ENCODE assay signal across 1 cellular context in the genomic region with DNA sequence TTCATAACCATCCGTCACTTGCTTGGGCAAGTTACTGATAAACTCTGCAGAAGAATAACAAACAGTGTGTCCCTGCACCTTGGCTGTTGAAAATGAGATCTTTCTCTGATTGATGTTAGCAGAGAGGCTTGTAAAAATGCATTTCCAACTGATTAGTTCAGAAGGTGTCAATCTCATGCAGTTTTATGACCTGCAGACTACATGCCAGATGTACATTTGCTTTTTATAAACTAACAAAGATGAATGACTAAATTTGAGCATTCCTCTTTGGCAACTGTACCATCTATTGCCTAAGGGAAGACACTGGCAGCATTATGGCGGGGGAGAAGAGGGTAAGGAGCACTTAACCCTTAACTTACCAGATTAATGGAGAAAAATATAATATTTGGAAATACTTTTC.
TF ChIP-seq lines count a peak whose summit lies in the region.

No MANE protein-coding gene starts in this region.

TF ChIP-seq in HEK293, 187 proteins besides CTCF, POLR2A, EP300 and RAD21 (continued from another document and continues in another):
- TF ChIP-seq, protein P1, sequence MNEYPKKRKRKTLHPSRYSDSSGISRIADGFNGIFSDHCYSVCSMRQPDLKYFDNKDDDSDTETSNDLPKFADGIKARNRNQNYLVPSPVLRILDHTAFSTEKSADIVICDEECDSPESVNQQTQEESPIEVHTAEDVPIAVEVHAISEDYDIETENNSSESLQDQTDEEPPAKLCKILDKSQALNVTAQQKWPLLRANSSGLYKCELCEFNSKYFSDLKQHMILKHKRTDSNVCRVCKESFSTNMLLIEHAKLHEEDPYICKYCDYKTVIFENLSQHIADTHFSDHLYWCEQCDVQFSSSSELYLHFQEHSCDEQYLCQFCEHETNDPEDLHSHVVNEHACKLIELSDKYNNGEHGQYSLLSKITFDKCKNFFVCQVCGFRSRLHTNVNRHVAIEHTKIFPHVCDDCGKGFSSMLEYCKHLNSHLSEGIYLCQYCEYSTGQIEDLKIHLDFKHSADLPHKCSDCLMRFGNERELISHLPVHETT (tag by site-specific recombination; IDR thresholded peaks at IDR 0.05): no peak
- TF ChIP-seq ZNF184 (tag by site-specific recombination; IDR thresholded peaks at IDR 0.05) (no peak), ZNF555 (tag by site-specific recombination; conservative IDR thresholded peaks at IDR 0.05) (no peak), ZNF138 (tag by site-specific recombination; IDR thresholded peaks at IDR 0.05; ENCODE audit: borderline replicate concordance) (no peak), WT1 (tag by site-specific recombination; IDR thresholded peaks at IDR 0.05) (no peak), RBAK (tag by site-specific recombination; IDR thresholded peaks at IDR 0.05) (no peak), ZNF24 (tag by site-specific recombination; IDR thresholded peaks at IDR 0.05) (no peak), ZNF677 (tag by site-specific recombination; IDR thresholded peaks at IDR 0.05) (no peak), ZNF416 (tag by site-specific recombination; IDR thresholded peaks at IDR 0.05) (no peak), ZNF121 (tag by site-specific recombination; IDR thresholded peaks at IDR 0.05) (no peak), KLF7 (tag by site-specific recombination; IDR thresholded peaks at IDR 0.05; ENCODE audit: borderline replicate concordance) (no peak), ZNF266 (tag by site-specific recombination; IDR thresholded peaks at IDR 0.05; ENCODE audit: low read depth) (no peak), SP7 (tag by site-specific recombination; IDR thresholded peaks at IDR 0.05) (no peak), ZNF354C (tag by site-specific recombination; IDR thresholded peaks at IDR 0.05; ENCODE audit: borderline replicate concordance, low read depth) (no peak), ZNF423 (tag by site-specific recombination; IDR thresholded peaks at IDR 0.05) (0 out of 2 replicates have a peak, but pooled peaks have one; percentile 16), BCL11B (tag by site-specific recombination; IDR thresholded peaks at IDR 0.05; ENCODE audit: low read depth) (no peak), ZIC2 (tag by site-specific recombination; IDR thresholded peaks at IDR 0.05) (peak; percentile 83), TCF7L2 (IDR thresholded peaks at IDR 0.05; ENCODE audit: borderline replicate concordance, low read depth, low read length) (peak; percentile 22; the same call in 1 of the 2 replicates), ZNF23 (tag by site-specific recombination; IDR thresholded peaks at IDR 0.05; ENCODE audit: borderline replicate concordance) (no peak), ZNF335 (tag by site-specific recombination; conservative IDR thresholded peaks at IDR 0.05) (no peak), ZNF248 (tag by site-specific recombination; IDR thresholded peaks at IDR 0.05) (no peak), GLI4 (tag by site-specific recombination; IDR thresholded peaks at IDR 0.05) (no peak), ZNF132 (tag by site-specific recombination; IDR thresholded peaks at IDR 0.05; ENCODE audit: borderline replicate concordance) (no peak), ZNF626 (tag by site-specific recombination; IDR thresholded peaks at IDR 0.05) (no peak), ZNF747 (tag by site-specific recombination; IDR thresholded peaks at IDR 0.05) (no peak), ZNF768 (tag by site-specific recombination; IDR thresholded peaks at IDR 0.05) (no peak), ZFP37 (tag by site-specific recombination; IDR thresholded peaks at IDR 0.05) (no peak), ZNF37A (tag by site-specific recombination; IDR thresholded peaks at IDR 0.05) (no peak), ZXDB (tag by site-specific recombination; IDR thresholded peaks at IDR 0.05) (peak; percentile 63; the same call in 1 of the 2 replicates), ZNF76 (tag by site-specific recombination; IDR thresholded peaks at IDR 0.05; ENCODE audit: borderline replicate concordance, low read depth) (no peak), ZNF221 (tag by site-specific recombination; IDR thresholded peaks at IDR 0.05; ENCODE audit: borderline replicate concordance) (no peak), ZNF394 (tag by site-specific recombination; IDR thresholded peaks at IDR 0.05; ENCODE audit: borderline replicate concordance) (no peak), YY1 (tag by site-specific recombination; IDR thresholded peaks at IDR 0.05) (peak; percentile 46; the same call in 1 of the 2 replicates), ZFP69B (tag by site-specific recombination; IDR thresholded peaks at IDR 0.05) (no peak), KLF16 (tag by site-specific recombination; IDR thresholded peaks at IDR 0.05) (no peak), ZBTB48 (tag by site-specific recombination; IDR thresholded peaks at IDR 0.05) (no peak), HOXD13 (CRISPR knock-in tag; IDR thresholded peaks at IDR 0.05; ENCODE audit: borderline replicate concordance) (peak; percentile 54; the same call in 1 of the 2 replicates), ZNF670 (tag by site-specific recombination; IDR thresholded peaks at IDR 0.05; ENCODE audit: low read depth) (no peak), ZNF311 (tag by site-specific recombination; IDR thresholded peaks at IDR 0.05; ENCODE audit: borderline replicate concordance) (no peak)
- TF ChIP-seq, protein P2, sequence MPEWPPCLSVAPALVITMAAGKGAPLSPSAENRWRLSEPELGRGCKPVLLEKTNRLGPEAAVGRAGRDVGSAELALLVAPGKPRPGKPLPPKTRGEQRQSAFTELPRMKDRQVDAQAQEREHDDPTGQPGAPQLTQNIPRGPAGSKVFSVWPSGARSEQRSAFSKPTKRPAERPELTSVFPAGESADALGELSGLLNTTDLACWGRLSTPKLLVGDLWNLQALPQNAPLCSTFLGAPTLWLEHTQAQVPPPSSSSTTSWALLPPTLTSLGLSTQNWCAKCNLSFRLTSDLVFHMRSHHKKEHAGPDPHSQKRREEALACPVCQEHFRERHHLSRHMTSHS (tag by site-specific recombination; IDR thresholded peaks at IDR 0.05): peak; percentile 53; the same call in 1 of the 2 replicates
- TF ChIP-seq, protein P3, sequence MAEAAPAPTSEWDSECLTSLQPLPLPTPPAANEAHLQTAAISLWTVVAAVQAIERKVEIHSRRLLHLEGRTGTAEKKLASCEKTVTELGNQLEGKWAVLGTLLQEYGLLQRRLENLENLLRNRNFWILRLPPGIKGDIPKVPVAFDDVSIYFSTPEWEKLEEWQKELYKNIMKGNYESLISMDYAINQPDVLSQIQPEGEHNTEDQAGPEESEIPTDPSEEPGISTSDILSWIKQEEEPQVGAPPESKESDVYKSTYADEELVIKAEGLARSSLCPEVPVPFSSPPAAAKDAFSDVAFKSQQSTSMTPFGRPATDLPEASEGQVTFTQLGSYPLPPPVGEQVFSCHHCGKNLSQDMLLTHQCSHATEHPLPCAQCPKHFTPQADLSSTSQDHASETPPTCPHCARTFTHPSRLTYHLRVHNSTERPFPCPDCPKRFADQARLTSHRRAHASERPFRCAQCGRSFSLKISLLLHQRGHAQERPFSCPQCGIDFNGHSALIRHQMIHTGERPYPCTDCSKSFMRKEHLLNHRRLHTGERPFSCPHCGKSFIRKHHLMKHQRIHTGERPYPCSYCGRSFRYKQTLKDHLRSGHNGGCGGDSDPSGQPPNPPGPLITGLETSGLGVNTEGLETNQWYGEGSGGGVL (tag by site-specific recombination; IDR thresholded peaks at IDR 0.05): no peak
- TF ChIP-seq, protein P4, sequence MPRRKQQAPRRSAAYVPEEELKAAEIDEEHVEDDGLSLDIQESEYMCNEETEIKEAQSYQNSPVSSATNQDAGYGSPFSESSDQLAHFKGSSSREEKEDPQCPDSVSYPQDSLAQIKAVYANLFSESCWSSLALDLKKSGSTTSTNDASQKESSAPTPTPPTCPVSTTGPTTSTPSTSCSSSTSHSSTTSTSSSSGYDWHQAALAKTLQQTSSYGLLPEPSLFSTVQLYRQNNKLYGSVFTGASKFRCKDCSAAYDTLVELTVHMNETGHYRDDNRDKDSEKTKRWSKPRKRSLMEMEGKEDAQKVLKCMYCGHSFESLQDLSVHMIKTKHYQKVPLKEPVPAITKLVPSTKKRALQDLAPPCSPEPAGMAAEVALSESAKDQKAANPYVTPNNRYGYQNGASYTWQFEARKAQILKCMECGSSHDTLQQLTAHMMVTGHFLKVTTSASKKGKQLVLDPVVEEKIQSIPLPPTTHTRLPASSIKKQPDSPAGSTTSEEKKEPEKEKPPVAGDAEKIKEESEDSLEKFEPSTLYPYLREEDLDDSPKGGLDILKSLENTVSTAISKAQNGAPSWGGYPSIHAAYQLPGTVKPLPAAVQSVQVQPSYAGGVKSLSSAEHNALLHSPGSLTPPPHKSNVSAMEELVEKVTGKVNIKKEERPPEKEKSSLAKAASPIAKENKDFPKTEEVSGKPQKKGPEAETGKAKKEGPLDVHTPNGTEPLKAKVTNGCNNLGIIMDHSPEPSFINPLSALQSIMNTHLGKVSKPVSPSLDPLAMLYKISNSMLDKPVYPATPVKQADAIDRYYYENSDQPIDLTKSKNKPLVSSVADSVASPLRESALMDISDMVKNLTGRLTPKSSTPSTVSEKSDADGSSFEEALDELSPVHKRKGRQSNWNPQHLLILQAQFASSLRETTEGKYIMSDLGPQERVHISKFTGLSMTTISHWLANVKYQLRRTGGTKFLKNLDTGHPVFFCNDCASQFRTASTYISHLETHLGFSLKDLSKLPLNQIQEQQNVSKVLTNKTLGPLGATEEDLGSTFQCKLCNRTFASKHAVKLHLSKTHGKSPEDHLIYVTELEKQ (tag by site-specific recombination; IDR thresholded peaks at IDR 0.05; ENCODE audit: borderline replicate concordance): no peak; the same call in 1 of the 2 replicates
- TF ChIP-seq, protein P5, sequence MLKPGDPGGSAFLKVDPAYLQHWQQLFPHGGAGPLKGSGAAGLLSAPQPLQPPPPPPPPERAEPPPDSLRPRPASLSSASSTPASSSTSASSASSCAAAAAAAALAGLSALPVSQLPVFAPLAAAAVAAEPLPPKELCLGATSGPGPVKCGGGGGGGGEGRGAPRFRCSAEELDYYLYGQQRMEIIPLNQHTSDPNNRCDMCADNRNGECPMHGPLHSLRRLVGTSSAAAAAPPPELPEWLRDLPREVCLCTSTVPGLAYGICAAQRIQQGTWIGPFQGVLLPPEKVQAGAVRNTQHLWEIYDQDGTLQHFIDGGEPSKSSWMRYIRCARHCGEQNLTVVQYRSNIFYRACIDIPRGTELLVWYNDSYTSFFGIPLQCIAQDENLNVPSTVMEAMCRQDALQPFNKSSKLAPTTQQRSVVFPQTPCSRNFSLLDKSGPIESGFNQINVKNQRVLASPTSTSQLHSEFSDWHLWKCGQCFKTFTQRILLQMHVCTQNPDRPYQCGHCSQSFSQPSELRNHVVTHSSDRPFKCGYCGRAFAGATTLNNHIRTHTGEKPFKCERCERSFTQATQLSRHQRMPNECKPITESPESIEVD (tag by site-specific recombination; IDR thresholded peaks at IDR 0.05): peak; percentile 99
- TF ChIP-seq, protein P6, sequence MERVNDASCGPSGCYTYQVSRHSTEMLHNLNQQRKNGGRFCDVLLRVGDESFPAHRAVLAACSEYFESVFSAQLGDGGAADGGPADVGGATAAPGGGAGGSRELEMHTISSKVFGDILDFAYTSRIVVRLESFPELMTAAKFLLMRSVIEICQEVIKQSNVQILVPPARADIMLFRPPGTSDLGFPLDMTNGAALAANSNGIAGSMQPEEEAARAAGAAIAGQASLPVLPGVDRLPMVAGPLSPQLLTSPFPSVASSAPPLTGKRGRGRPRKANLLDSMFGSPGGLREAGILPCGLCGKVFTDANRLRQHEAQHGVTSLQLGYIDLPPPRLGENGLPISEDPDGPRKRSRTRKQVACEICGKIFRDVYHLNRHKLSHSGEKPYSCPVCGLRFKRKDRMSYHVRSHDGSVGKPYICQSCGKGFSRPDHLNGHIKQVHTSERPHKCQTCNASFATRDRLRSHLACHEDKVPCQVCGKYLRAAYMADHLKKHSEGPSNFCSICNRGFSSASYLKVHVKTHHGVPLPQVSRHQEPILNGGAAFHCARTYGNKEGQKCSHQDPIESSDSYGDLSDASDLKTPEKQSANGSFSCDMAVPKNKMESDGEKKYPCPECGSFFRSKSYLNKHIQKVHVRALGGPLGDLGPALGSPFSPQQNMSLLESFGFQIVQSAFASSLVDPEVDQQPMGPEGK (tag by site-specific recombination; IDR thresholded peaks at IDR 0.05): no peak
- TF ChIP-seq, protein P7, sequence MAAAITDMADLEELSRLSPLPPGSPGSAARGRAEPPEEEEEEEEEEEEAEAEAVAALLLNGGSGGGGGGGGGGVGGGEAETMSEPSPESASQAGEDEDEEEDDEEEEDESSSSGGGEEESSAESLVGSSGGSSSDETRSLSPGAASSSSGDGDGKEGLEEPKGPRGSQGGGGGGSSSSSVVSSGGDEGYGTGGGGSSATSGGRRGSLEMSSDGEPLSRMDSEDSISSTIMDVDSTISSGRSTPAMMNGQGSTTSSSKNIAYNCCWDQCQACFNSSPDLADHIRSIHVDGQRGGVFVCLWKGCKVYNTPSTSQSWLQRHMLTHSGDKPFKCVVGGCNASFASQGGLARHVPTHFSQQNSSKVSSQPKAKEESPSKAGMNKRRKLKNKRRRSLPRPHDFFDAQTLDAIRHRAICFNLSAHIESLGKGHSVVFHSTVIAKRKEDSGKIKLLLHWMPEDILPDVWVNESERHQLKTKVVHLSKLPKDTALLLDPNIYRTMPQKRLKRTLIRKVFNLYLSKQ (tag by site-specific recombination; IDR thresholded peaks at IDR 0.05; ENCODE audit: borderline replicate concordance): no peak
- TF ChIP-seq, protein P8, sequence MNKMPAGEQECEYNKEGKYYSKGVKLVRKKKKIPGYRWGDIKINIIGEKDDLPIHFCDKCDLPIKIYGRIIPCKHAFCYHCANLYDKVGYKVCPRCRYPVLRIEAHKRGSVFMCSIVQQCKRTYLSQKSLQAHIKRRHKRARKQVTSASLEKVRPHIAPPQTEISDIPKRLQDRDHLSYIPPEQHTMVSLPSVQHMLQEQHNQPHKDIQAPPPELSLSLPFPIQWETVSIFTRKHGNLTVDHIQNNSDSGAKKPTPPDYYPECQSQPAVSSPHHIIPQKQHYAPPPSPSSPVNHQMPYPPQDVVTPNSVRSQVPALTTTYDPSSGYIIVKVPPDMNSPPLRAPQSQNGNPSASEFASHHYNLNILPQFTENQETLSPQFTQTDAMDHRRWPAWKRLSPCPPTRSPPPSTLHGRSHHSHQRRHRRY (tag by site-specific recombination; IDR thresholded peaks at IDR 0.05): no peak
- TF ChIP-seq, protein P9, sequence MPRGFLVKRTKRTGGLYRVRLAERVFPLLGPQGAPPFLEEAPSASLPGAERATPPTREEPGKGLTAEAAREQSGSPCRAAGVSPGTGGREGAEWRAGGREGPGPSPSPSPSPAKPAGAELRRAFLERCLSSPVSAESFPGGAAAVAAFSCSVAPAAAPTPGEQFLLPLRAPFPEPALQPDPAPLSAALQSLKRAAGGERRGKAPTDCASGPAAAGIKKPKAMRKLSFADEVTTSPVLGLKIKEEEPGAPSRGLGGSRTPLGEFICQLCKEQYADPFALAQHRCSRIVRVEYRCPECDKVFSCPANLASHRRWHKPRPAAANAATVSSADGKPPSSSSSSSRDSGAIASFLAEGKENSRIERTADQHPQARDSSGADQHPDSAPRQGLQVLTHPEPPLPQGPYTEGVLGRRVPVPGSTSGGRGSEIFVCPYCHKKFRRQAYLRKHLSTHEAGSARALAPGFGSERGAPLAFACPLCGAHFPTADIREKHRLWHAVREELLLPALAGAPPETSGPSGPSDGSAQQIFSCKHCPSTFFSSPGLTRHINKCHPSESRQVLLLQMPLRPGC (tag by site-specific recombination; IDR thresholded peaks at IDR 0.05): no peak
